Comparison of ENCODE assay signal across 1 cellular context in the genomic region with DNA sequence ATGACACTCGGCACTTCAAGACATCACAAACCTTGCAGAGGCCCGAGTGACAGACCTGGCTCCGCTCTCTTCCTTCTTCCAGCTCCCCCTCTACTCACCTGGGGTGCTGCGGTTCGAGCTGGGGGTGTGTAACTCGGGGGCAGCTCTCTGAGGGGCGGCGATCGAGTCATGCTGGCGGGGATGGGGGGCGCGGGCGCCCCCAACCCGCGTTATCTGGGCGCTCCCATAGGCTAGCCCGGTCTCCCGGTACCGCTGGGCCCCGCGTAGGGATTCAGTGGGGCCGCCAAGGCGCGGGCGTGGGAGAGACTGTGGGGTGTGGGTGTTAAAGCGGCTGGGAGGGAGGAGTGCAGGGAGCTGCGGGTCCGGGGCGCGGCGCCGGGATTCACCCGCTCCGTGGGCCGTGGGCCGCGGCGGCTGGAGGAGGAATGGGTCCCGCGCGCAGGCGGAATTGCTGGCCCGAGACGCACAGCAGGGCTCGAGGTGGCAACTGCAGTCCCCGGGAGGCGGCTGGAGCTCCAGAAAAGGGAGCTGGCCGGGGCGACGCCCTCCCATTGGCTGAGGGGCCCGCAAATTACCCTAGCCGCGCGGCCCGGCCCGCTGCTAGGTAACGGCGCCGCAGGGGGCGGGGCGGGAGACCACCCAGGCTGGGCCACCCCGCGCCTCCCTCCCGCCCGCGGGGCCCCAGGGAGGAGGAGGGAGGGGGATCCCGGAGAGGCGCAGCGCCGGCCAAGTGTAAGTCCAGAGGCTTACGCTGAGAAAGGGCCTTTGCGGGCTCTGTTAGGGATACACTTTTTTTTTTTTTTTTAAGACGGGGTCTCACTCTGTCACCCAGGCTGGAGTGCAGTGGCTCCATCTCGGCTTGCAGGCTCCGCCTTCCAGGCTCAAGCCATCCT.
TF ChIP-seq lines count a peak whose summit lies in the region.

A gene with protein sequence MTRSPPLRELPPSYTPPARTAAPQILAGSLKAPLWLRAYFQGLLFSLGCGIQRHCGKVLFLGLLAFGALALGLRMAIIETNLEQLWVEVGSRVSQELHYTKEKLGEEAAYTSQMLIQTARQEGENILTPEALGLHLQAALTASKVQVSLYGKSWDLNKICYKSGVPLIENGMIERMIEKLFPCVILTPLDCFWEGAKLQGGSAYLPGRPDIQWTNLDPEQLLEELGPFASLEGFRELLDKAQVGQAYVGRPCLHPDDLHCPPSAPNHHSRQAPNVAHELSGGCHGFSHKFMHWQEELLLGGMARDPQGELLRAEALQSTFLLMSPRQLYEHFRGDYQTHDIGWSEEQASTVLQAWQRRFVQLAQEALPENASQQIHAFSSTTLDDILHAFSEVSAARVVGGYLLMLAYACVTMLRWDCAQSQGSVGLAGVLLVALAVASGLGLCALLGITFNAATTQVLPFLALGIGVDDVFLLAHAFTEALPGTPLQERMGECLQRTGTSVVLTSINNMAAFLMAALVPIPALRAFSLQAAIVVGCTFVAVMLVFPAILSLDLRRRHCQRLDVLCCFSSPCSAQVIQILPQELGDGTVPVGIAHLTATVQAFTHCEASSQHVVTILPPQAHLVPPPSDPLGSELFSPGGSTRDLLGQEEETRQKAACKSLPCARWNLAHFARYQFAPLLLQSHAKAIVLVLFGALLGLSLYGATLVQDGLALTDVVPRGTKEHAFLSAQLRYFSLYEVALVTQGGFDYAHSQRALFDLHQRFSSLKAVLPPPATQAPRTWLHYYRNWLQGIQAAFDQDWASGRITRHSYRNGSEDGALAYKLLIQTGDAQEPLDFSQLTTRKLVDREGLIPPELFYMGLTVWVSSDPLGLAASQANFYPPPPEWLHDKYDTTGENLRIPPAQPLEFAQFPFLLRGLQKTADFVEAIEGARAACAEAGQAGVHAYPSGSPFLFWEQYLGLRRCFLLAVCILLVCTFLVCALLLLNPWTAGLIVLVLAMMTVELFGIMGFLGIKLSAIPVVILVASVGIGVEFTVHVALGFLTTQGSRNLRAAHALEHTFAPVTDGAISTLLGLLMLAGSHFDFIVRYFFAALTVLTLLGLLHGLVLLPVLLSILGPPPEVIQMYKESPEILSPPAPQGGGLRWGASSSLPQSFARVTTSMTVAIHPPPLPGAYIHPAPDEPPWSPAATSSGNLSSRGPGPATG (minus strand): TSS at position 491 of the 893 bp plus-strand sequence. CDS start 321 bp downstream, at position 170.

TF ChIP-seq in HepG2, 621 proteins besides CTCF, POLR2A, EP300 and RAD21 (continued from another document and continues in another):
- TF ChIP-seq ZNF768 (CRISPR knock-in tag; IDR thresholded peaks at IDR 0.05) (peak; percentile 24; the same call in 1 of the 2 replicates), HOXA3 (CRISPR knock-in tag; IDR thresholded peaks at IDR 0.05) (no peak), TEAD3 (CRISPR knock-in tag; optimal IDR thresholded peaks at IDR 0.05; ENCODE audit: borderline replicate concordance) (no peak), ZNF552 (CRISPR knock-in tag; IDR thresholded peaks at IDR 0.05; ENCODE audit: borderline replicate concordance) (no peak), ZNF317 (CRISPR knock-in tag; IDR thresholded peaks at IDR 0.05) (no peak), ZNF660 (CRISPR knock-in tag; IDR thresholded peaks at IDR 0.05; ENCODE audit: borderline replicate concordance, low read depth) (no peak), XRCC5 (optimal IDR thresholded peaks at IDR 0.05; ENCODE audit: low read length) (peak; percentile 43), SKI (IDR thresholded peaks at IDR 0.05; ENCODE audit: partially characterized antibody) (no peak), NFYB (CRISPR knock-in tag; IDR thresholded peaks at IDR 0.05) (peak; percentile 69), RXRB (CRISPR knock-in tag; IDR thresholded peaks at IDR 0.05; ENCODE audit: borderline replicate concordance) (no peak), ZNF333 (CRISPR knock-in tag; IDR thresholded peaks at IDR 0.05; ENCODE audit: borderline replicate concordance) (no peak), ZNF878 (CRISPR knock-in tag; IDR thresholded peaks at IDR 0.05) (no peak), KDM2A (CRISPR knock-in tag; IDR thresholded peaks at IDR 0.05; ENCODE audit: borderline replicate concordance, low read depth) (peak; percentile 72; the same call in 1 of the 2 replicates), ZNF670 (CRISPR knock-in tag; IDR thresholded peaks at IDR 0.05; ENCODE audit: borderline replicate concordance) (no peak), ZFY (CRISPR knock-in tag; IDR thresholded peaks at IDR 0.05) (peak; percentile 39; the same call in 1 of the 2 replicates), TAF1 (CRISPR knock-in tag; IDR thresholded peaks at IDR 0.05) (peak; percentile 52), MATR3 (CRISPR knock-in tag; IDR thresholded peaks at IDR 0.05) (no peak), ZNF879 (CRISPR knock-in tag; IDR thresholded peaks at IDR 0.05) (no peak), NFIC (IDR thresholded peaks at IDR 0.05; ENCODE audit: low read length) (no peak), ZNF263 (CRISPR knock-in tag; IDR thresholded peaks at IDR 0.05) (0 out of 2 replicates have a peak, but pooled peaks have one; percentile 58), IRF2 (CRISPR knock-in tag; IDR thresholded peaks at IDR 0.05) (0 out of 2 replicates have a peak, but pooled peaks have one; percentile 16), FOXP1 (IDR thresholded peaks at IDR 0.05) (no peak), FOXP1 (CRISPR knock-in tag; IDR thresholded peaks at IDR 0.05) (no peak), RFXAP (CRISPR knock-in tag; IDR thresholded peaks at IDR 0.05; ENCODE audit: borderline replicate concordance) (peak; percentile 22; the same call in 1 of the 2 replicates), KDM3A (CRISPR knock-in tag; IDR thresholded peaks at IDR 0.05; ENCODE audit: low read depth) (no peak)
- TF ChIP-seq, protein P1, sequence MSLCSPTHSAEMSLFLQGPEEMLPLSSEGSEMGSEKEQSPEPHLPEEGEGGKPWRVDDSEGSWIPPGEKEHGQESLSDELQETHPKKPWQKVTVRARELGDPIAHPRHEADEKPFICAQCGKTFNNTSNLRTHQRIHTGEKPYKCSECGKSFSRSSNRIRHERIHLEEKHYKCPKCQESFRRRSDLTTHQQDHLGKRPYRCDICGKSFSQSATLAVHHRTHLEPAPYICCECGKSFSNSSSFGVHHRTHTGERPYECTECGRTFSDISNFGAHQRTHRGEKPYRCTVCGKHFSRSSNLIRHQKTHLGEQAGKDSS (CRISPR knock-in tag; IDR thresholded peaks at IDR 0.05; ENCODE audit: borderline replicate concordance, low read depth) = 0 out of 2 replicates have a peak, but pooled peaks have one; percentile 43
- TF ChIP-seq, protein P2, sequence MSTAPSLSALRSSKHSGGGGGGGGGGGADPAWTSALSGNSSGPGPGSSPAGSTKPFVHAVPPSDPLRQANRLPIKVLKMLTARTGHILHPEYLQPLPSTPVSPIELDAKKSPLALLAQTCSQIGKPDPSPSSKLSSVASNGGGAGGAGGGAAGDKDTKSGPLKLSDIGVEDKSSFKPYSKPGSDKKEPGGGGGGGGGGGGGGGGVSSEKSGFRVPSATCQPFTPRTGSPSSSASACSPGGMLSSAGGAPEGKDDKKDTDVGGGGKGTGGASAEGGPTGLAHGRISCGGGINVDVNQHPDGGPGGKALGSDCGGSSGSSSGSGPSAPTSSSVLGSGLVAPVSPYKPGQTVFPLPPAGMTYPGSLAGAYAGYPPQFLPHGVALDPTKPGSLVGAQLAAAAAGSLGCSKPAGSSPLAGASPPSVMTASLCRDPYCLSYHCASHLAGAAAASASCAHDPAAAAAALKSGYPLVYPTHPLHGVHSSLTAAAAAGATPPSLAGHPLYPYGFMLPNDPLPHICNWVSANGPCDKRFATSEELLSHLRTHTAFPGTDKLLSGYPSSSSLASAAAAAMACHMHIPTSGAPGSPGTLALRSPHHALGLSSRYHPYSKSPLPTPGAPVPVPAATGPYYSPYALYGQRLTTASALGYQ (CRISPR knock-in tag; IDR thresholded peaks at IDR 0.05) = 0 out of 2 replicates have a peak, but pooled peaks have one; percentile 45
- TF ChIP-seq, protein P3, sequence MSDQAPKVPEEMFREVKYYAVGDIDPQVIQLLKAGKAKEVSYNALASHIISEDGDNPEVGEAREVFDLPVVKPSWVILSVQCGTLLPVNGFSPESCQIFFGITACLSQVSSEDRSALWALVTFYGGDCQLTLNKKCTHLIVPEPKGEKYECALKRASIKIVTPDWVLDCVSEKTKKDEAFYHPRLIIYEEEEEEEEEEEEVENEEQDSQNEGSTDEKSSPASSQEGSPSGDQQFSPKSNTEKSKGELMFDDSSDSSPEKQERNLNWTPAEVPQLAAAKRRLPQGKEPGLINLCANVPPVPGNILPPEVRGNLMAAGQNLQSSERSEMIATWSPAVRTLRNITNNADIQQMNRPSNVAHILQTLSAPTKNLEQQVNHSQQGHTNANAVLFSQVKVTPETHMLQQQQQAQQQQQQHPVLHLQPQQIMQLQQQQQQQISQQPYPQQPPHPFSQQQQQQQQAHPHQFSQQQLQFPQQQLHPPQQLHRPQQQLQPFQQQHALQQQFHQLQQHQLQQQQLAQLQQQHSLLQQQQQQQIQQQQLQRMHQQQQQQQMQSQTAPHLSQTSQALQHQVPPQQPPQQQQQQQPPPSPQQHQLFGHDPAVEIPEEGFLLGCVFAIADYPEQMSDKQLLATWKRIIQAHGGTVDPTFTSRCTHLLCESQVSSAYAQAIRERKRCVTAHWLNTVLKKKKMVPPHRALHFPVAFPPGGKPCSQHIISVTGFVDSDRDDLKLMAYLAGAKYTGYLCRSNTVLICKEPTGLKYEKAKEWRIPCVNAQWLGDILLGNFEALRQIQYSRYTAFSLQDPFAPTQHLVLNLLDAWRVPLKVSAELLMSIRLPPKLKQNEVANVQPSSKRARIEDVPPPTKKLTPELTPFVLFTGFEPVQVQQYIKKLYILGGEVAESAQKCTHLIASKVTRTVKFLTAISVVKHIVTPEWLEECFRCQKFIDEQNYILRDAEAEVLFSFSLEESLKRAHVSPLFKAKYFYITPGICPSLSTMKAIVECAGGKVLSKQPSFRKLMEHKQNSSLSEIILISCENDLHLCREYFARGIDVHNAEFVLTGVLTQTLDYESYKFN (CRISPR knock-in tag; conservative IDR thresholded peaks at IDR 0.05) = 0 out of 2 replicates have a peak, but pooled peaks have one; percentile 25
- TF ChIP-seq, protein P4, sequence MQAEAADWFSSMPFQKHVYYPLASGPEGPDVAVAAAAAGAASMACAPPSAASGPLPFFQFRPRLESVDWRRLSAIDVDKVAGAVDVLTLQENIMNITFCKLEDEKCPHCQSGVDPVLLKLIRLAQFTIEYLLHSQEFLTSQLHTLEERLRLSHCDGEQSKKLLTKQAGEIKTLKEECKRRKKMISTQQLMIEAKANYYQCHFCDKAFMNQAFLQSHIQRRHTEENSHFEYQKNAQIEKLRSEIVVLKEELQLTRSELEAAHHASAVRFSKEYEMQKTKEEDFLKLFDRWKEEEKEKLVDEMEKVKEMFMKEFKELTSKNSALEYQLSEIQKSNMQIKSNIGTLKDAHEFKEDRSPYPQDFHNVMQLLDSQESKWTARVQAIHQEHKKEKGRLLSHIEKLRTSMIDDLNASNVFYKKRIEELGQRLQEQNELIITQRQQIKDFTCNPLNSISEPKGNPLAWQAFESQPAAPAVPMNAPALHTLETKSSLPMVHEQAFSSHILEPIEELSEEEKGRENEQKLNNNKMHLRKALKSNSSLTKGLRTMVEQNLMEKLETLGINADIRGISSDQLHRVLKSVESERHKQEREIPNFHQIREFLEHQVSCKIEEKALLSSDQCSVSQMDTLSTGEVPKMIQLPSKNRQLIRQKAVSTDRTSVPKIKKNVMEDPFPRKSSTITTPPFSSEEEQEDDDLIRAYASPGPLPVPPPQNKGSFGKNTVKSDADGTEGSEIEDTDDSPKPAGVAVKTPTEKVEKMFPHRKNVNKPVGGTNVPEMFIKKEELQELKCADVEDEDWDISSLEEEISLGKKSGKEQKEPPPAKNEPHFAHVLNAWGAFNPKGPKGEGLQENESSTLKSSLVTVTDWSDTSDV (CRISPR knock-in tag; IDR thresholded peaks at IDR 0.05) = no peak
- TF ChIP-seq, protein P5, sequence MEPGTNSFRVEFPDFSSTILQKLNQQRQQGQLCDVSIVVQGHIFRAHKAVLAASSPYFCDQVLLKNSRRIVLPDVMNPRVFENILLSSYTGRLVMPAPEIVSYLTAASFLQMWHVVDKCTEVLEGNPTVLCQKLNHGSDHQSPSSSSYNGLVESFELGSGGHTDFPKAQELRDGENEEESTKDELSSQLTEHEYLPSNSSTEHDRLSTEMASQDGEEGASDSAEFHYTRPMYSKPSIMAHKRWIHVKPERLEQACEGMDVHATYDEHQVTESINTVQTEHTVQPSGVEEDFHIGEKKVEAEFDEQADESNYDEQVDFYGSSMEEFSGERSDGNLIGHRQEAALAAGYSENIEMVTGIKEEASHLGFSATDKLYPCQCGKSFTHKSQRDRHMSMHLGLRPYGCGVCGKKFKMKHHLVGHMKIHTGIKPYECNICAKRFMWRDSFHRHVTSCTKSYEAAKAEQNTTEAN (CRISPR knock-in tag; conservative IDR thresholded peaks at IDR 0.05) = no peak
- TF ChIP-seq, protein P6, sequence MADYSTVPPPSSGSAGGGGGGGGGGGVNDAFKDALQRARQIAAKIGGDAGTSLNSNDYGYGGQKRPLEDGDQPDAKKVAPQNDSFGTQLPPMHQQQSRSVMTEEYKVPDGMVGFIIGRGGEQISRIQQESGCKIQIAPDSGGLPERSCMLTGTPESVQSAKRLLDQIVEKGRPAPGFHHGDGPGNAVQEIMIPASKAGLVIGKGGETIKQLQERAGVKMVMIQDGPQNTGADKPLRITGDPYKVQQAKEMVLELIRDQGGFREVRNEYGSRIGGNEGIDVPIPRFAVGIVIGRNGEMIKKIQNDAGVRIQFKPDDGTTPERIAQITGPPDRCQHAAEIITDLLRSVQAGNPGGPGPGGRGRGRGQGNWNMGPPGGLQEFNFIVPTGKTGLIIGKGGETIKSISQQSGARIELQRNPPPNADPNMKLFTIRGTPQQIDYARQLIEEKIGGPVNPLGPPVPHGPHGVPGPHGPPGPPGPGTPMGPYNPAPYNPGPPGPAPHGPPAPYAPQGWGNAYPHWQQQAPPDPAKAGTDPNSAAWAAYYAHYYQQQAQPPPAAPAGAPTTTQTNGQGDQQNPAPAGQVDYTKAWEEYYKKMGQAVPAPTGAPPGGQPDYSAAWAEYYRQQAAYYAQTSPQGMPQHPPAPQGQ (CRISPR knock-in tag; IDR thresholded peaks at IDR 0.05; ENCODE audit: borderline replicate concordance) = no peak
- TF ChIP-seq, protein P7, sequence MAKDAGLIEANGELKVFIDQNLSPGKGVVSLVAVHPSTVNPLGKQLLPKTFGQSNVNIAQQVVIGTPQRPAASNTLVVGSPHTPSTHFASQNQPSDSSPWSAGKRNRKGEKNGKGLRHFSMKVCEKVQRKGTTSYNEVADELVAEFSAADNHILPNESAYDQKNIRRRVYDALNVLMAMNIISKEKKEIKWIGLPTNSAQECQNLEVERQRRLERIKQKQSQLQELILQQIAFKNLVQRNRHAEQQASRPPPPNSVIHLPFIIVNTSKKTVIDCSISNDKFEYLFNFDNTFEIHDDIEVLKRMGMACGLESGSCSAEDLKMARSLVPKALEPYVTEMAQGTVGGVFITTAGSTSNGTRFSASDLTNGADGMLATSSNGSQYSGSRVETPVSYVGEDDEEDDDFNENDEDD (CRISPR knock-in tag; IDR thresholded peaks at IDR 0.05; ENCODE audit: borderline replicate concordance) = no peak
- TF ChIP-seq, protein P8, sequence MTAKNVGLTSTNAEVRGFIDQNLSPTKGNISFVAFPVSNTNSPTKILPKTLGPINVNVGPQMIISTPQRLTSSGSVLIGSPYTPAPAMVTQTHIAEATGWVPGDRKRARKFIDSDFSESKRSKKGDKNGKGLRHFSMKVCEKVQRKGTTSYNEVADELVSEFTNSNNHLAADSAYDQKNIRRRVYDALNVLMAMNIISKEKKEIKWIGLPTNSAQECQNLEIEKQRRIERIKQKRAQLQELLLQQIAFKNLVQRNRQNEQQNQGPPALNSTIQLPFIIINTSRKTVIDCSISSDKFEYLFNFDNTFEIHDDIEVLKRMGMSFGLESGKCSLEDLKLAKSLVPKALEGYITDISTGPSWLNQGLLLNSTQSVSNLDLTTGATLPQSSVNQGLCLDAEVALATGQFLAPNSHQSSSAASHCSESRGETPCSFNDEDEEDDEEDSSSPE (CRISPR knock-in tag; IDR thresholded peaks at IDR 0.05) = 0 out of 2 replicates have a peak, but pooled peaks have one; percentile 25
- TF ChIP-seq, protein P9, sequence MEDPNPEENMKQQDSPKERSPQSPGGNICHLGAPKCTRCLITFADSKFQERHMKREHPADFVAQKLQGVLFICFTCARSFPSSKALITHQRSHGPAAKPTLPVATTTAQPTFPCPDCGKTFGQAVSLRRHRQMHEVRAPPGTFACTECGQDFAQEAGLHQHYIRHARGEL (CRISPR knock-in tag; IDR thresholded peaks at IDR 0.05) = no peak
